Comparison of ENCODE assay signal across 12 cellular contexts in the genomic region with DNA sequence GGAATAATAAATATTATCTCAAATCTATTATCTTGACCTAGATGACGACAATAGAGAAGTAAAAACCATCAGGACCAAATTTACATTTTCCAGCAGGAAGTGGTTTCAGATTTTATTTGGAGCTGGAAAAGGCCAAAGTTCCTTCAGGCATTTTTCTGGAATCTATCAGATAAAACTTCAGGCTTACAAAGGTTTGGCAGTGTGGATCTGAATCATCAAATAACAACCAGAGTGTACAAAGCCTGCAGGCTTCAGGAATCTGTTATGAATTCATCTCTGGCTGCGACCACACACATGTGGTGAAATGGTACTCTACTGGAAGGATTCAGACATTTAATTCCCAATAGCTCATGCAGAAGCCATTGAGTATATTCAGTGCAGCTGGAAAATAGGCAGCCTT.
DNase-seq lines count a peak whose midpoint lies in the region; ATAC-seq and TF ChIP-seq lines count a peak whose summit lies in the region.
"Had no signal": no experiment of that assay in that cellular context is flagged by ENCODE, and none has a peak within 500 bp of the region (broad histone marks: within the 10 kb centered on the region; RNA-seq: fewer than 3 reads in every experiment).

No MANE protein-coding gene starts in this region.

- in situ Hi-C loops in IMR-90 (cut with MboI; ENCODE audit: low sequenced_read_pairs) (no loop called here), mammary epithelial cell (cut with MboI; ENCODE audit: low sequenced_read_pairs in 2 of 2) (no loop called here)

- no peak overlapping the region for H3K23ac ChIP-seq in IMR-90 (ENCODE audit: low read depth, low read length)

- H3K27me3 ChIP-seq in IMR-90 (ENCODE audit: control insufficient read depth, insufficient read depth, low read length) (no peaks in the 10 kb centered on the region), mammary epithelial cell (ENCODE audit: insufficient read depth, low read length) (no peaks in the 10 kb centered on the region), left lung (no peaks in the 10 kb centered on the region)
- H3K27me3 ChIP-seq: BLaER1 treated with 17β-estradiol and CSF1 and Interleukin-3, amounts not matched to agents 10 nM and 100 nM; esophagus muscularis mucosa had no signal

- CTCF ChIA-PET in IMR-90 (lab: Yijun Ruan, JAX) (interaction anchor here (0.8 kb wide), 1 partner anchor 11 kb away, joined by 4 read pairs; no protein-coding TSS in a partner anchor), mammary epithelial cell (lab: Charles Lee; ENCODE audit: low non-redundant PET) (no interaction called here)

- intact Hi-C loops in IMR-90 (cut with micrococcal nuclease) (no loop called here), mammary epithelial cell (cut with micrococcal nuclease) (no loop called here), left lung (cut with DNase I) (no loop called here)

- no peak overlapping the region for H4K5ac ChIP-seq in IMR-90 (ENCODE audit: low read depth, low read length)

- no peak overlapping the region for H3K27ac ChIP-seq in IMR-90 (ENCODE audit: insufficient read depth, low read length)
- peak overlapping the region; percentile 44 for H3K27ac ChIP-seq in mammary epithelial cell (ENCODE audit: insufficient read depth, low read depth, low read length)
- H3K27ac ChIP-seq in left lung: no peak overlapping the region
- H3K27ac ChIP-seq: BLaER1 treated with 17β-estradiol and CSF1 and Interleukin-3, amounts not matched to agents 10 nM and 100 nM; esophagus muscularis mucosa had no signal

- TF ChIP-seq CTCF in IMR-90 (conservative IDR thresholded peaks at IDR 0.05; ENCODE audit: low read depth, low read length): no peak
- TF ChIP-seq CTCF in mammary epithelial cell (conservative IDR thresholded peaks at IDR 0.05 in 1 of 2, IDR thresholded peaks at IDR 0.05 in 1 of 2; ENCODE audit: extremely low read depth in 1 of 2, insufficient read depth in 1 of 2, low read depth in 1 of 2, low read length in 2 of 2): no peak
- TF ChIP-seq CTCF in left lung (IDR thresholded peaks at IDR 0.05): no peak

- no peak overlapping the region for H2AK5ac ChIP-seq in IMR-90 (ENCODE audit: low read depth, low read length)

- H3K79me2 ChIP-seq in mammary epithelial cell (ENCODE audit: insufficient read depth, low read length): no peaks in the 10 kb centered on the region

- no peaks in the 10 kb centered on the region for H3K9me1 ChIP-seq in IMR-90 (ENCODE audit: insufficient read depth, low read length)

- H3K4me2 ChIP-seq in IMR-90 (ENCODE audit: low read depth, low read length) (no peak overlapping the region), mammary epithelial cell (ENCODE audit: insufficient read depth, low read depth, low read length) (peak overlapping the region; percentile 31)
- H3K4me2 ChIP-seq: BLaER1 treated with 17β-estradiol and CSF1 and Interleukin-3, amounts not matched to agents 10 nM and 100 nM had no signal

- no peak overlapping the region for H3K14ac ChIP-seq in IMR-90 (replicated peaks; ENCODE audit: low read depth, low read length)

- BruUV-seq in IMR-90 (replicated peaks; lab: Mats Ljungman, UMichigan): no TSS peak
- no TSS peak for BruUV-seq in mammary epithelial cell (replicated peaks; lab: Mats Ljungman, UMichigan)

- TF ChIP-seq POLR2A in IMR-90 (IDR thresholded peaks at IDR 0.05; ENCODE audit: low read depth, low read length): no peak

- no peak overlapping the region for H3K56ac ChIP-seq in IMR-90 (ENCODE audit: extremely low read depth, insufficient read depth, low read length)

- no peak overlapping the region for H2BK15ac ChIP-seq in IMR-90 (ENCODE audit: low read depth, low read length)

- no peak overlapping the region for H2AFZ ChIP-seq in IMR-90 (replicated peaks; ENCODE audit: low read length, poor library complexity)
- H2AFZ ChIP-seq in mammary epithelial cell (ENCODE audit: low read depth, low read length): no peak overlapping the region

- H3K36me3 ChIP-seq in IMR-90 (ENCODE audit: control insufficient read depth, insufficient read depth, low read length) (no peaks in the 10 kb centered on the region), mammary epithelial cell (ENCODE audit: insufficient read depth, low read length) (no peaks in the 10 kb centered on the region), left lung (no peaks in the 10 kb centered on the region)
- H3K36me3 ChIP-seq: BLaER1 treated with 17β-estradiol and CSF1 and Interleukin-3, amounts not matched to agents 10 nM and 100 nM; esophagus muscularis mucosa had no signal

- no peaks in the 10 kb centered on the region for H4K20me1 ChIP-seq in IMR-90 (ENCODE audit: insufficient read depth, low read length)
- H4K20me1 ChIP-seq in mammary epithelial cell (ENCODE audit: insufficient read depth, low read length): no peaks in the 10 kb centered on the region
- H4K20me1 ChIP-seq: BLaER1 treated with 17β-estradiol and CSF1 and Interleukin-3, amounts not matched to agents 10 nM and 100 nM had no signal

- TF ChIP-seq RAD21 in IMR-90 (IDR thresholded peaks at IDR 0.05; ENCODE audit: low read length): no peak

- H3K9me3 ChIP-seq in IMR-90 (ENCODE audit: control insufficient read depth, insufficient read depth, low read length) (no peaks in the 10 kb centered on the region), mammary epithelial cell (replicated peaks; ENCODE audit: insufficient read depth, low read length) (no peaks in the 10 kb centered on the region), left lung (peaks cover 0 to 5% of the 10 kb centered on the region in 2 donors)
- H3K9me3 ChIP-seq: esophagus muscularis mucosa had no signal

- H3K9ac ChIP-seq in IMR-90 (ENCODE audit: low read depth, low read length): no peak overlapping the region
- H3K9ac ChIP-seq in mammary epithelial cell (ENCODE audit: insufficient read depth, low read length): no peak overlapping the region
- H3K9ac ChIP-seq: BLaER1 treated with 17β-estradiol and CSF1 and Interleukin-3, amounts not matched to agents 10 nM and 100 nM had no signal

- H3K4ac ChIP-seq in IMR-90 (ENCODE audit: low read depth, low read length): no peak overlapping the region

- dilution Hi-C loops in IMR-90 (cut with HindIII; ENCODE audit: low sequenced_read_pairs, unreplicated experiment) (no loop called here), mammary epithelial cell (cut with HindIII; ENCODE audit: low sequenced_read_pairs) (no loop called here)

- WGBS in IMR-90 (ENCODE audit: extremely low coverage in 2 of 2, insufficient read length in 1 of 2), 2 experiments: no CpG with 5 or more reads among the region's 2 CpGs
- WGBS in mammary epithelial cell (ENCODE audit: low coverage, missing lambda C conversion rate): 17% methylated on average over 2 of the region's 2 CpGs

- DNase-seq in AG08396 (ENCODE audit: low spot score) (peak; percentile 34), IMR-90 (peak; percentile 87), mammary epithelial cell (peak; percentile 68), left lung (no peak), NCI-H1694 treated with DMSO at 0.1 percent for 48 hours (lab: John Stamatoyannopoulos, UW) (no peak), NOMO-1 treated with dmso at 0.1 percent for 144 hours (lab: John Stamatoyannopoulos, UW; ENCODE audit: unreplicated experiment) (no peak), NCI-H1436 treated with DMSO at 0.1 percent for 48 hours (lab: John Stamatoyannopoulos, UW) (no peak)
- DNase-seq: NCI-H1694 had no signal

- no peak overlapping the region for H2AK9ac ChIP-seq in IMR-90 (replicated peaks; ENCODE audit: low read depth, low read length, poor library complexity)

- H3K4me3 ChIP-seq in IMR-90 (ENCODE audit: insufficient read depth, low read depth, low read length) (no peak overlapping the region), mammary epithelial cell (replicated peaks in 1 of 3; ENCODE audit: insufficient read depth in 1 of 3, low read depth in 2 of 3, low read length in 3 of 3) (no peak overlapping the region), left lung (no peak overlapping the region)
- H3K4me3 ChIP-seq: BLaER1 treated with 17β-estradiol and CSF1 and Interleukin-3, amounts not matched to agents 10 nM and 100 nM; esophagus muscularis mucosa; lung had no signal

- ATAC-seq in IMR-90 (ENCODE audit: low read depth) (peak; percentile 91), left lung (peak; percentile 7), GM19395 (IDR thresholded peaks at IDR 0.05; ENCODE audit: unreplicated experiment) (no peak)

- H4K8ac ChIP-seq in IMR-90 (ENCODE audit: low read depth in 2 of 2, low read length in 2 of 2): no peak overlapping the region

- POLR2A ChIA-PET in IMR-90 (lab: Charles Lee; ENCODE audit: unreplicated experiment): no interaction called here

- no peak overlapping the region for H3K18ac ChIP-seq in IMR-90 (ENCODE audit: low read depth, low read length)

- H2BK5ac ChIP-seq in IMR-90 (ENCODE audit: low read depth, low read length, poor library complexity, severe bottlenecking): no peak overlapping the region

- no peak overlapping the region for H2BK120ac ChIP-seq in IMR-90 (ENCODE audit: low read depth, low read length)

- H3K79me1 ChIP-seq in IMR-90 (ENCODE audit: low read depth in 1 of 2, low read length in 2 of 2): no peaks in the 10 kb centered on the region

- no peak overlapping the region for H2BK20ac ChIP-seq in IMR-90 (ENCODE audit: low read depth, low read length)

- no peak overlapping the region for H4K91ac ChIP-seq in IMR-90 (ENCODE audit: insufficient read depth, low read depth, low read length)

- H3K4me1 ChIP-seq in IMR-90 (ENCODE audit: control insufficient read depth, insufficient read depth, low read length) (peaks cover 3% of the 10 kb centered on the region; the same call in 1 of the 2 replicates), mammary epithelial cell (ENCODE audit: insufficient read depth, low read length) (peaks cover 15% of the 10 kb centered on the region), left lung (no peaks in the 10 kb centered on the region)
- H3K4me1 ChIP-seq: BLaER1 treated with 17β-estradiol and CSF1 and Interleukin-3, amounts not matched to agents 10 nM and 100 nM had no signal

TF ChIP-seq in IMR-90, 13 proteins besides CTCF, POLR2A, EP300 and RAD21 (continues in another document):
- TF ChIP-seq FOS (IDR thresholded peaks at IDR 0.05; ENCODE audit: low read depth, low read length): no peak
- TF ChIP-seq MAFK (IDR thresholded peaks at IDR 0.05; ENCODE audit: low read depth, low read length): no peak
- TF ChIP-seq RCOR1 (IDR thresholded peaks at IDR 0.05; ENCODE audit: insufficient replicate concordance, low read length): no peak
- TF ChIP-seq CEBPB (IDR thresholded peaks at IDR 0.05; ENCODE audit: low read depth, low read length): no peak
- TF ChIP-seq MXI1 (IDR thresholded peaks at IDR 0.05; ENCODE audit: borderline replicate concordance, low read depth, low read length): no peak
- TF ChIP-seq RFX5 (IDR thresholded peaks at IDR 0.05; ENCODE audit: low read depth, low read length): no peak
- no peak for TF ChIP-seq CHD1 (IDR thresholded peaks at IDR 0.05; ENCODE audit: low read depth, low read length)
- no peak for TF ChIP-seq BHLHE40 (IDR thresholded peaks at IDR 0.05; ENCODE audit: low read depth, low read length)
- TF ChIP-seq SMC3 (IDR thresholded peaks at IDR 0.05; ENCODE audit: low read depth, low read length): no peak
- no peak for TF ChIP-seq NFE2L2 (IDR thresholded peaks at IDR 0.05; ENCODE audit: low read depth, low read length)

Comparison
In these comparisons a context has a peak if more than half of its experiments do, and no peak if none do; other contexts are left out.
1. DNase-seq: peak in AG08396 (single experiment), IMR-90 (single experiment) and mammary epithelial cell (single experiment); none in left lung (0 of 2), NCI-H1694 treated with DMSO at 0.1 percent for 48 hours (single experiment), NOMO-1 treated with dmso at 0.1 percent for 144 hours (single experiment) and NCI-H1436 treated with DMSO at 0.1 percent for 48 hours (single experiment).